In genomic region chr6:166365221-166365620, GRCh38 we compare ENCODE assay signal across 15 cellular contexts. TPM values are rescaled to one million over a fixed set of nuclear protein-coding genes. Genes with fewer than 3 reads are reported as not detected.
A peak's percentile ranks its signal among the peaks of the same experiment; 100 is the strongest.
DNase-seq lines count a peak whose midpoint lies in the region; ATAC-seq and TF ChIP-seq lines count a peak whose summit lies in the region.
"Had no signal": no experiment of that assay in that cellular context is flagged by ENCODE, and none has a peak within 500 bp of the region (broad histone marks: within the 10 kb centered on the region; RNA-seq: fewer than 3 reads in every experiment).

No MANE protein-coding gene starts in this region.

- TF ChIP-seq CTCF in fibroblast of mammary gland (conservative IDR thresholded peaks at IDR 0.05; ENCODE audit: control insufficient read depth, insufficient read depth, low read depth, low read length) (no peak), right lobe of liver (IDR thresholded peaks at IDR 0.05) (no peak)

- 43% methylated on average over 2 of the region's 2 CpGs for WGBS in right lobe of liver (ENCODE audit: insufficient coverage, low coverage, low lambda C conversion rate, missing lambda C conversion rate)

- H3K4me3 ChIP-seq in fibroblast of mammary gland (ENCODE audit: control insufficient read depth, low read depth, low read length) (no peak overlapping the region), muscle layer of duodenum (ENCODE audit: low read depth in 1 of 2, low read length in 2 of 2) (no peak overlapping the region), right lobe of liver (no peak overlapping the region)
- H3K4me3 ChIP-seq: pancreas, PC-9, transverse colon had no signal

- H3K27ac ChIP-seq in muscle layer of duodenum (ENCODE audit: low read length) (peak overlapping the region; percentile 22), right lobe of liver (no peak overlapping the region)
- H3K27ac ChIP-seq: pancreas, PC-9 had no signal

- TF ChIP-seq POLR2A in right lobe of liver (IDR thresholded peaks at IDR 0.05): no peak

- H3K4me1 ChIP-seq in muscle layer of duodenum (ENCODE audit: control insufficient read depth in 1 of 2, insufficient read depth in 2 of 2, low read length in 2 of 2) (peaks cover 0 to 9% of the 10 kb centered on the region in 2 donors), right lobe of liver (peaks cover 0 to 44% (median 18%) of the 10 kb centered on the region in 4 donors)
- H3K4me1 ChIP-seq: pancreas, transverse colon had no signal

- ATAC-seq in GM18858 (IDR thresholded peaks at IDR 0.05; ENCODE audit: unreplicated experiment) (no peak), right lobe of liver (no peak), GM21515 (IDR thresholded peaks at IDR 0.05; ENCODE audit: unreplicated experiment) (no peak)
- ATAC-seq: pancreas had no signal

- H3K36me3 ChIP-seq in muscle layer of duodenum (ENCODE audit: control insufficient read depth in 1 of 2, insufficient read depth in 2 of 2, low read length in 2 of 2) (peaks cover 6 to 16% of the 10 kb centered on the region in 2 donors), right lobe of liver (peaks cover 0 to 46% (median 15%) of the 10 kb centered on the region in 4 donors)

- H3K9me3 ChIP-seq in muscle layer of duodenum (ENCODE audit: control insufficient read depth in 1 of 2, low read length in 2 of 2) (no peaks in the 10 kb centered on the region), right lobe of liver (no peaks in the 10 kb centered on the region)
- H3K9me3 ChIP-seq: pancreas, transverse colon had no signal

- H3K27me3 ChIP-seq in muscle layer of duodenum (ENCODE audit: low read depth, low read length) (no peaks in the 10 kb centered on the region), right lobe of liver (no peaks in the 10 kb centered on the region)
- H3K27me3 ChIP-seq: pancreas, transverse colon had no signal

- intact Hi-C loops in right lobe of liver (cut with DNase I): no loop called here

- DNase-seq in AG20443 (ENCODE audit: low spot score) (peak; percentile 72), RPMI7951 (ENCODE audit: low read depth) (peak; percentile 47), fibroblast of mammary gland (ENCODE audit: low read depth) (peak; percentile 53), right lobe of liver (no peak), NCI-H1092 treated with DMSO at 0.1 percent for 48 hours (lab: John Stamatoyannopoulos, UW) (no peak)
- DNase-seq: activated effector memory CD4-positive, alpha-beta T cell treated with anti-CD3 and anti-CD28 coated beads, Interleukin-2, amount 50 U/mL, for 16 hours; effector CD8-positive, alpha-beta T cell; kidney; NCI-H1694 treated with DMSO at 0.1 percent for 48 hours; pancreas; PC-9; transverse colon had no signal

RNA-seq across cellular contexts. Expression of gene MPC1, which starts 17.5 kb away (rescaled TPM):
- 69.1 and 70.7 TPM in 2 replicates for total RNA-seq in RPMI7951 (2014; rRNA removed; shearing (Covaris generic))
- total RNA-seq in right lobe of liver: 100 to 1,000 TPM; 102 to 298 (median 180) TPM

RNA-seq across cellular contexts. Expression of gene SFT2D1, which starts 22.9 kb away (rescaled TPM):
- total RNA-seq in RPMI7951 (2014; rRNA removed; shearing (Covaris generic)): 62.3 and 73.1 TPM in 2 replicates
- 10 to 100 TPM in 5 of 6 experiments, 1 to 10 TPM in 1; 6.7 to 14.0 (median 12.8) TPM for total RNA-seq in right lobe of liver

RNA-seq across cellular contexts. Expression of gene PRR18, which starts 57.0 kb away (rescaled TPM):
- total RNA-seq in RPMI7951 (2014; rRNA removed; shearing (Covaris generic)): not detected in 2 replicates
- 1 to 10 TPM in 4 of 6 experiments, under 1 TPM in 2; 0.39 to 3.6 (median 1.6) TPM for total RNA-seq in right lobe of liver
- total RNA-seq: PC-9, transverse colon had no signal

Comparison
In these comparisons a context has a peak if more than half of its experiments do, and no peak if none do; other contexts are left out.
1. DNase-seq: peak in AG20443 (single experiment), RPMI7951 (single experiment) and fibroblast of mammary gland (single experiment); none in right lobe of liver (0 of 3) and NCI-H1092 treated with DMSO at 0.1 percent for 48 hours (single experiment).